ENCODE assay signal across 8 cellular contexts in the genomic region with DNA sequence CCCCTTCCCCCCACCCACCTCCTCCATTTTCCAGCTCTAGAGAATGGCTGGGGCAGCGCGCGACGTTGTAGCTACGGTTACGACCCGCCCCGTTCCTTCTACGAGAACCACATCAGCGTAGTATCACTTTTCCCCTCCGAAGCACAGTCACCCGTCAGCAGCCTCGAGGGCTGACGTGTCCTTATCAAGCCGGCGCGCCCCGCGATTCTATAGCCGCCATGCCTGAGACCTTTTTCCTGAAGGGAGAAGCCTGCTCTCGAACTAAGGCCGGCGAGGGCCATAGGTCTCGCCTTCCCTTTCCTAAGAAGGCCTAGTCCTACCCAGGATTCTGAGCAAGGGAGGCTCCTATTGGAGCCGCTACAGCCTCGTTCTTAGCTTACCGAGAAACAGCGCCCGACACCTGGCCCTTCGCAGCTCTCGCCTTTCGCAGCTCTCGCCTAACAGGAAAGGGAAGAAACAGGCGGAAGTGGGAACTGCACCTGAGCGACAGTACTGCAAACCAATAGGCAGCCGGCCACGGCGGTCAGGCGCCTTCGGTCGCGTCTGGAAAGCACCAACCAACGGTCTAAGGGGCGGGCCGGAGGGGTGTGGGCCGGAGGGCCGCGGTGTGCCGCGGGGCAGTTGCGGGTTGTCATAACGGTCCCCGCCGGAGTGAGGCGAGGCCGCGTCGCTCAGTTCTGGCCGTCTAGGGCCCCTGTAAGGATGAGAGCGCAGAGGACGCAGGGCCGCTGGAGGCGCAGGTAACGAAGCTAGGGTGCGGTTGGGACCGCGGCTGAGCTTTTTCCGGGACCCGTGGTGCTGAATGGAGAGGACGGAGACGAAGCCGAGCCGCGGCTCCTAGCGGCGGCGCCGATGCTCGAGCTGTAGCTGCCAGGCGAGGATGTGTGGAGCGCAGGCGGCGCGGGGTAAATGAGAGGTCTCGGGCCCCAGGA. TPM values are rescaled to one million over a fixed set of nuclear protein-coding genes. Genes with fewer than 3 reads are reported as not detected.
A peak's percentile ranks its signal among the peaks of the same experiment; 100 is the strongest.
DNase-seq lines count a peak whose midpoint lies in the region; ATAC-seq and TF ChIP-seq lines count a peak whose summit lies in the region.

MGAT2 (plus strand) TSS at position 618 of the 932 bp plus-strand sequence. CDS start 470 bp downstream, outside the sequence.
RPL36AL (minus strand) TSS at position 445 of the 932 bp plus-strand sequence. CDS start 1,522 bp downstream, outside the sequence.

- DNase-seq in AG09319 (ENCODE audit: extremely low read depth, low read depth) (peak; percentile 98), NCI-H226 (peak; percentile 99), activated B cell treated with CpG ODN at 0.5 μM for 24 hours (peak; percentile 90), caudate nucleus (lab: John Stamatoyannopoulos, UW) (peak; percentile 52 to 99 (median 97)), inferior parietal cortex (ENCODE audit: extremely low spot score) (peak; percentile 97)
- DNase-seq in stimulated activated CD4-positive, alpha-beta T cell treated with anti-CD3 and anti-CD28 coated beads, Interleukin-12 subunit alpha, Interleukin-12 subunit beta, amount 100 ng/mL, for 24 hours (ENCODE audit: low read depth in 2 of 2): peak; percentile 91 to 93

- no peaks in the 10 kb centered on the region for H3K27me3 Mint-ChIP-seq in activated B cell treated with CpG ODN at 0.5 μM for 24 hours

- TF ChIP-seq CTCF in AG09319 (IDR thresholded peaks at IDR 0.05; ENCODE audit: low read depth, low read length) (peak; percentile 20; the same call in 1 of the 2 replicates), activated B cell treated with CpG ODN at 0.5 μM for 24 hours (IDR thresholded peaks at IDR 0.05) (no peak)

- intact Hi-C loops in activated B cell treated with CpG ODN at 0.5 μM for 24 hours (cut with micrococcal nuclease): loop anchor here (1.0 to 5.0 kb wide), 8 partner anchors 14 to 612 kb away; partner anchors contain the start of genes KLHDC1, LRR1, POLE2 and RPS29

- H3K27ac ChIP-seq in caudate nucleus (ENCODE audit: low read depth, low read length): peak within 1 kb of the TSS; percentile 93

- peak within 1 kb of the TSS; percentile 97 for H3K27ac Mint-ChIP-seq in activated B cell treated with CpG ODN at 0.5 μM for 24 hours

- CTCF ChIA-PET in activated B cell treated with CpG ODN at 0.5 μM for 24 hours (lab: Charles Lee): interaction anchor here (0.7 to 2.6 kb wide), 8 partner anchors 11 to 159 kb away, joined by 3 to 29 read pairs (median 10); partner anchors contain the start of genes DNAAF2, KLHDC2, LRR1 and RPS29

- H3K4me3 Mint-ChIP-seq in activated B cell treated with CpG ODN at 0.5 μM for 24 hours: peak within 1 kb of the TSS; percentile 97

- in situ Hi-C loops in GM18951 (cut with MboI; ENCODE audit: low sequenced_read_pairs, unreplicated experiment): no loop called here

- H3K36me3 Mint-ChIP-seq in activated B cell treated with CpG ODN at 0.5 μM for 24 hours (ENCODE audit: low read depth): peaks cover 69% of the 10 kb centered on the region

- TF ChIP-seq POLR2A in GM18951 (IDR thresholded peaks at IDR 0.05; ENCODE audit: extremely low read depth, insufficient read depth, insufficient read length): peak; percentile 98

- ATAC-seq in HG03196 (IDR thresholded peaks at IDR 0.05; ENCODE audit: unreplicated experiment) (peak; percentile 91), activated B cell treated with CpG ODN at 0.5 μM for 24 hours (ENCODE audit: low read depth) (peak; percentile 90)

- H3K9me3 Mint-ChIP-seq in activated B cell treated with CpG ODN at 0.5 μM for 24 hours: no peaks in the 10 kb centered on the region

- POLR2A ChIA-PET in activated B cell treated with CpG ODN at 0.5 μM for 24 hours (lab: Charles Lee): interaction anchor here (0.6 to 3.4 kb wide), 36 partner anchors 8 to 1619 kb away, joined by 3 to 293 read pairs (median 5); partner anchors contain the start of genes DMAC2L, DNAAF2, KLHDC1 and KLHDC2

- H3K4me1 Mint-ChIP-seq in activated B cell treated with CpG ODN at 0.5 μM for 24 hours: peaks cover 61% of the 10 kb centered on the region

RNA-seq across cellular contexts. Expression of gene MGAT2, which starts in this region (rescaled TPM):
- 39.7 and 40.5 TPM in 2 replicates for total RNA-seq in activated B cell treated with CpG ODN at 0.5 μM for 24 hours

RNA-seq across cellular contexts. Expression of gene RPL36AL, which starts in this region (rescaled TPM):
- total RNA-seq in activated B cell treated with CpG ODN at 0.5 μM for 24 hours: 150 and 166 TPM in 2 replicates

Comparison
In these comparisons a context has a peak if more than half of its experiments do, and no peak if none do; other contexts are left out.
1. Peak in every context shown above with its lines: DNase-seq, ATAC-seq and H3K27ac ChIP-seq.